In genomic region chr1:110463695-110464094, GRCh38 we compare ENCODE assay signal across 1 cellular context.
TF ChIP-seq lines count a peak whose summit lies in the region.

No MANE protein-coding gene starts in this region.

TF ChIP-seq in A549, 52 proteins besides CTCF, POLR2A, EP300 and RAD21:
- TF ChIP-seq REST (IDR thresholded peaks at IDR 0.05) (no peak), HEYL (CRISPR knock-in tag; IDR thresholded peaks at IDR 0.05) (no peak), CBX8 (IDR thresholded peaks at IDR 0.05) (no peak), MYC (IDR thresholded peaks at IDR 0.05; ENCODE audit: borderline replicate concordance, low read length) (no peak), USF2 (IDR thresholded peaks at IDR 0.05) (no peak), ZC3H11A (IDR thresholded peaks at IDR 0.05) (no peak), HES2 (IDR thresholded peaks at IDR 0.05) (no peak), PHF8 (IDR thresholded peaks at IDR 0.05; ENCODE audit: borderline replicate concordance, low read depth) (no peak), MAFK (IDR thresholded peaks at IDR 0.05; ENCODE audit: partially characterized antibody) (no peak), KDM5A (IDR thresholded peaks at IDR 0.05) (no peak), KDM1A (IDR thresholded peaks at IDR 0.05; ENCODE audit: low read depth) (no peak), TP53 (CRISPR knock-in tag; IDR thresholded peaks at IDR 0.05) (no peak)
